Comparison of ENCODE assay signal across 9 cellular contexts in genomic region chr14:94028450-94028826, GRCh38. TPM values are rescaled to one million over a fixed set of nuclear protein-coding genes. Genes with fewer than 3 reads are reported as not detected.
A peak's percentile ranks its signal among the peaks of the same experiment; 100 is the strongest.
DNase-seq lines count a peak whose midpoint lies in the region; ATAC-seq and TF ChIP-seq lines count a peak whose summit lies in the region.
"Had no signal": no experiment of that assay in that cellular context is flagged by ENCODE, and none has a peak within 500 bp of the region (broad histone marks: within the 10 kb centered on the region; RNA-seq: fewer than 3 reads in every experiment).

No MANE protein-coding gene starts in this region.

- H2BK20ac ChIP-seq in IMR-90 (ENCODE audit: low read depth, low read length), result no peak overlapping the region

- no peak for TF ChIP-seq CTCF in IMR-90 (conservative IDR thresholded peaks at IDR 0.05; ENCODE audit: low read depth, low read length)

- no peaks in the 10 kb centered on the region for H3K36me3 ChIP-seq in IMR-90 (ENCODE audit: control insufficient read depth, insufficient read depth, low read length)

- H3K4me3 ChIP-seq in IMR-90 (ENCODE audit: insufficient read depth, low read depth, low read length), result no peak overlapping the region

- DNase-seq in Daoy (ENCODE audit: low read depth), result peak; percentile 86
- peak; percentile 42 for DNase-seq in IMR-90
- peak; percentile 69 for DNase-seq in activated CD4-positive, alpha-beta memory T cell treated with anti-CD3 and anti-CD28 coated beads, Interleukin-2, amount 10 ng/mL, durations not matched to agents 7 days and 5 days
- peak; percentile 24 to 80 for DNase-seq in lung microvascular endothelial cell (ENCODE audit: low read depth in 2 of 2)
- no peak for DNase-seq in NCI-H524 (lab: John Stamatoyannopoulos, UW)
- DNase-seq in left colon, result no peak
- DNase-seq: hippocampal formation had no signal

- no peak overlapping the region for H3K14ac ChIP-seq in IMR-90 (replicated peaks; ENCODE audit: low read depth, low read length)

- in situ Hi-C loops in IMR-90 (cut with MboI; ENCODE audit: low sequenced_read_pairs), result no loop called here

- H3K4me3 Mint-ChIP-seq in activated CD4-positive, alpha-beta memory T cell treated with anti-CD3 and anti-CD28 coated beads, Interleukin-2, amount 10 ng/mL, durations not matched to agents 7 days and 5 days, result peak overlapping the region; percentile 52

- H2BK15ac ChIP-seq in IMR-90 (ENCODE audit: low read depth, low read length), result no peak overlapping the region

- no peak overlapping the region for H3K9ac ChIP-seq in IMR-90 (ENCODE audit: low read depth, low read length)

- H3K9me1 ChIP-seq in IMR-90 (ENCODE audit: insufficient read depth, low read length), result 0 out of 2 replicates have a peak, but pooled peaks cover 5% of the 10 kb centered on the region

- no peak overlapping the region for H3K4me2 ChIP-seq in IMR-90 (ENCODE audit: low read depth, low read length)

- H2BK120ac ChIP-seq in IMR-90 (ENCODE audit: low read depth, low read length), result no peak overlapping the region

- H4K8ac ChIP-seq in IMR-90 (ENCODE audit: low read depth in 2 of 2, low read length in 2 of 2), result no peak overlapping the region

- no peak overlapping the region for H3K18ac ChIP-seq in IMR-90 (ENCODE audit: low read depth, low read length)

- dilution Hi-C loops in IMR-90 (cut with HindIII; ENCODE audit: low sequenced_read_pairs, unreplicated experiment), result no loop called here

- H3K79me1 ChIP-seq in IMR-90 (ENCODE audit: low read depth in 1 of 2, low read length in 2 of 2), result 0 out of 4 replicates have a peak, but pooled peaks cover 0 to 4% of the 10 kb centered on the region in 2 experiments

- intact Hi-C loops in IMR-90 (cut with micrococcal nuclease) (no loop called here), left colon (cut with DNase I, micrococcal nuclease) (no loop called here)

- no peak for TF ChIP-seq RAD21 in IMR-90 (IDR thresholded peaks at IDR 0.05; ENCODE audit: low read length)

- no TSS peak for BruUV-seq in IMR-90 (replicated peaks; lab: Mats Ljungman, UMichigan)

- no peak overlapping the region for H4K91ac ChIP-seq in IMR-90 (ENCODE audit: insufficient read depth, low read depth, low read length)

- no peak overlapping the region for H2BK5ac ChIP-seq in IMR-90 (ENCODE audit: low read depth, low read length, poor library complexity, severe bottlenecking)

- H3K4ac ChIP-seq in IMR-90 (ENCODE audit: low read depth, low read length), result no peak overlapping the region

- WGBS in IMR-90 (ENCODE audit: extremely low coverage in 2 of 2, insufficient read length in 1 of 2), 2 experiments, result 62% methylated on average over 3 of the region's 4 CpGs; no CpG with 5 or more reads in 1 of the 2 experiments

- H3K27me3 Mint-ChIP-seq in activated CD4-positive, alpha-beta memory T cell treated with anti-CD3 and anti-CD28 coated beads, Interleukin-2, amount 10 ng/mL, durations not matched to agents 7 days and 5 days, result no peaks in the 10 kb centered on the region

- no peaks in the 10 kb centered on the region; the same call in 1 of the 2 replicates for H3K4me1 ChIP-seq in IMR-90 (ENCODE audit: control insufficient read depth, insufficient read depth, low read length)

- no peak overlapping the region for H2AFZ ChIP-seq in IMR-90 (replicated peaks; ENCODE audit: low read length, poor library complexity)

- H2AK9ac ChIP-seq in IMR-90 (replicated peaks; ENCODE audit: low read depth, low read length, poor library complexity), result no peak overlapping the region

- POLR2A ChIA-PET in IMR-90 (lab: Charles Lee; ENCODE audit: unreplicated experiment), result no interaction called here
- POLR2A ChIA-PET in activated CD4-positive, alpha-beta memory T cell treated with anti-CD3 and anti-CD28 coated beads, Interleukin-2, amount 10 ng/mL, durations not matched to agents 7 days and 5 days (lab: Charles Lee), result interaction anchor here (0.8 to 1.9 kb wide), 15 partner anchors 8 to 101 kb away, joined by 3 to 8 read pairs (median 6); partner anchors contain the start of genes DDX24, IFI27L1 and IFI27L2

- no peak overlapping the region for H3K27ac ChIP-seq in IMR-90 (ENCODE audit: insufficient read depth, low read length)

- H3K56ac ChIP-seq in IMR-90 (ENCODE audit: extremely low read depth, insufficient read depth, low read length), result no peak overlapping the region

- H3K9me3 Mint-ChIP-seq in activated CD4-positive, alpha-beta memory T cell treated with anti-CD3 and anti-CD28 coated beads, Interleukin-2, amount 10 ng/mL, durations not matched to agents 7 days and 5 days, result no peaks in the 10 kb centered on the region

- TF ChIP-seq POLR2A in IMR-90 (IDR thresholded peaks at IDR 0.05; ENCODE audit: low read depth, low read length), result no peak

- no peaks in the 10 kb centered on the region for H3K9me3 ChIP-seq in IMR-90 (ENCODE audit: control insufficient read depth, insufficient read depth, low read length)

- CTCF ChIA-PET in IMR-90 (lab: Yijun Ruan, JAX), result interaction anchor here (1.1 to 1.7 kb wide), 2 partner anchors 8 to 89 kb away, joined by 6 to 8 read pairs; no protein-coding TSS in a partner anchor
- CTCF ChIA-PET in activated CD4-positive, alpha-beta memory T cell treated with anti-CD3 and anti-CD28 coated beads, Interleukin-2, amount 10 ng/mL, durations not matched to agents 7 days and 5 days (lab: Charles Lee), result interaction anchor here (0.7 to 6.0 kb wide), 5 partner anchors 12 to 162 kb away, joined by 3 to 41 read pairs (median 3); no protein-coding TSS in a partner anchor

- no peak overlapping the region for H3K23ac ChIP-seq in IMR-90 (ENCODE audit: low read depth, low read length)

- H3K27ac Mint-ChIP-seq in activated CD4-positive, alpha-beta memory T cell treated with anti-CD3 and anti-CD28 coated beads, Interleukin-2, amount 10 ng/mL, durations not matched to agents 7 days and 5 days, result peak overlapping the region; percentile 69

- no peak overlapping the region for H2AK5ac ChIP-seq in IMR-90 (ENCODE audit: low read depth, low read length)

- ATAC-seq in IMR-90 (ENCODE audit: low read depth) (no peak), left colon (no peak), HG02885 (IDR thresholded peaks at IDR 0.05; ENCODE audit: poor library complexity, unreplicated experiment) (no peak), GM21390 (IDR thresholded peaks at IDR 0.05; ENCODE audit: unreplicated experiment) (no peak)

- peaks cover 47% of the 10 kb centered on the region for H3K4me1 Mint-ChIP-seq in activated CD4-positive, alpha-beta memory T cell treated with anti-CD3 and anti-CD28 coated beads, Interleukin-2, amount 10 ng/mL, durations not matched to agents 7 days and 5 days

- H4K20me1 ChIP-seq in IMR-90 (ENCODE audit: insufficient read depth, low read length), result no peaks in the 10 kb centered on the region

- H3K36me3 Mint-ChIP-seq in activated CD4-positive, alpha-beta memory T cell treated with anti-CD3 and anti-CD28 coated beads, Interleukin-2, amount 10 ng/mL, durations not matched to agents 7 days and 5 days (ENCODE audit: low read depth), result peaks cover 4% of the 10 kb centered on the region

- H4K5ac ChIP-seq in IMR-90 (ENCODE audit: low read depth, low read length), result no peak overlapping the region

- H3K27me3 ChIP-seq in IMR-90 (ENCODE audit: control insufficient read depth, insufficient read depth, low read length), result no peaks in the 10 kb centered on the region

RNA-seq across cellular contexts. Expression of gene OTUB2, which starts 2.3 kb away (rescaled TPM):
- 2.7 and 3.1 TPM in 2 replicates for total RNA-seq in Daoy (2014; rRNA removed; shearing (Covaris generic))
- total RNA-seq in IMR-90 (2012; rRNA removed), result 2.2 and 2.5 TPM in 2 replicates
- polyA plus RNA-seq in IMR-90 (2012; rRNA removed), result 1.0 and 1.1 TPM in 2 replicates
- 0.50 and 0.87 TPM in 2 replicates for polyA plus RNA-seq in IMR-90 (2012; cell fraction: cytosol; rRNA removed)
- 0.95 and 1.3 TPM in 2 replicates for polyA plus RNA-seq in IMR-90 (2012; cell fraction: nucleus; rRNA removed; ENCODE audit: low replicate concordance)
- 1 to 10 TPM; 7.3 to 7.9 TPM for total RNA-seq in activated CD4-positive, alpha-beta memory T cell treated with anti-CD3 and anti-CD28 coated beads, Interleukin-2, amount 10 ng/mL, durations not matched to agents 7 days and 5 days
- 0.40 and 0.44 TPM in 2 replicates for total RNA-seq in lung microvascular endothelial cell
- total RNA-seq in left colon, result 1 to 10 TPM; 2.0 to 4.7 TPM

RNA-seq across cellular contexts. Expression of gene CCDC197, which starts 31.3 kb away (rescaled TPM):
- total RNA-seq in Daoy (2014; rRNA removed; shearing (Covaris generic)), result not detected in 2 replicates
- total RNA-seq in IMR-90 (2012; rRNA removed) (not detected in 2 replicates), lung microvascular endothelial cell (not detected in 2 replicates), left colon (not detected)
- not detected in 2 replicates for polyA plus RNA-seq in IMR-90 (2012; rRNA removed)
- polyA plus RNA-seq in IMR-90 (2012; cell fraction: cytosol; rRNA removed), result not detected in 2 replicates
- polyA plus RNA-seq in IMR-90 (2012; cell fraction: nucleus; rRNA removed; ENCODE audit: low replicate concordance), result not detected in 2 replicates
- total RNA-seq in activated CD4-positive, alpha-beta memory T cell treated with anti-CD3 and anti-CD28 coated beads, Interleukin-2, amount 10 ng/mL, durations not matched to agents 7 days and 5 days, result under 1 TPM in 1 of 2 experiments, not detected in 1; 0.45 TPM

RNA-seq across cellular contexts. Expression of gene ASB2, which starts 52.1 kb away (rescaled TPM):
- total RNA-seq in Daoy (2014; rRNA removed; shearing (Covaris generic)), result 1.8 and 3.0 TPM in 2 replicates
- total RNA-seq in IMR-90 (2012; rRNA removed) (0.54 and 0.83 TPM in 2 replicates), lung microvascular endothelial cell (not detected in 2 replicates), left colon (10 to 100 TPM in 1 of 2 donors, 1 to 10 TPM in 1; 1.5 to 13.7 TPM)
- 0.77 and 0.98 TPM in 2 replicates for polyA plus RNA-seq in IMR-90 (2012; rRNA removed)
- polyA plus RNA-seq in IMR-90 (2012; cell fraction: cytosol; rRNA removed), result 0.42 and 0.78 TPM in 2 replicates
- polyA plus RNA-seq in IMR-90 (2012; cell fraction: nucleus; rRNA removed; ENCODE audit: low replicate concordance), result 1.3 and 3.4 TPM in 2 replicates
- total RNA-seq in activated CD4-positive, alpha-beta memory T cell treated with anti-CD3 and anti-CD28 coated beads, Interleukin-2, amount 10 ng/mL, durations not matched to agents 7 days and 5 days, result 10 to 100 TPM; 93.9 to 99.3 TPM

RNA-seq across cellular contexts. Expression of gene DDX24, which starts 52.6 kb away (rescaled TPM):
- total RNA-seq in Daoy (2014; rRNA removed; shearing (Covaris generic)), result 215 and 264 TPM in 2 replicates
- 152 and 155 TPM in 2 replicates for total RNA-seq in IMR-90 (2012; rRNA removed)
- 126 and 134 TPM in 2 replicates for polyA plus RNA-seq in IMR-90 (2012; rRNA removed)
- polyA plus RNA-seq in IMR-90 (2012; cell fraction: cytosol; rRNA removed), result 45.5 and 138 TPM in 2 replicates
- polyA plus RNA-seq in IMR-90 (2012; cell fraction: nucleus; rRNA removed; ENCODE audit: low replicate concordance), result 53.5 and 184 TPM in 2 replicates
- total RNA-seq in activated CD4-positive, alpha-beta memory T cell treated with anti-CD3 and anti-CD28 coated beads, Interleukin-2, amount 10 ng/mL, durations not matched to agents 7 days and 5 days, result 100 to 1,000 TPM; 210 to 216 TPM
- 53.8 and 79.8 TPM in 2 replicates for total RNA-seq in lung microvascular endothelial cell
- 100 to 1,000 TPM; 102 to 106 TPM for total RNA-seq in left colon

RNA-seq across cellular contexts. Expression of gene IFI27L1, which starts 52.7 kb away (rescaled TPM):
- 15.6 and 23.6 TPM in 2 replicates for total RNA-seq in Daoy (2014; rRNA removed; shearing (Covaris generic))
- total RNA-seq in IMR-90 (2012; rRNA removed), result 10.8 and 13.3 TPM in 2 replicates
- polyA plus RNA-seq in IMR-90 (2012; rRNA removed), result 22.5 and 24.3 TPM in 2 replicates
- 48.4 and 49.9 TPM in 2 replicates for polyA plus RNA-seq in IMR-90 (2012; cell fraction: cytosol; rRNA removed)
- polyA plus RNA-seq in IMR-90 (2012; cell fraction: nucleus; rRNA removed; ENCODE audit: low replicate concordance), result 24.0 and 35.5 TPM in 2 replicates
- total RNA-seq in activated CD4-positive, alpha-beta memory T cell treated with anti-CD3 and anti-CD28 coated beads, Interleukin-2, amount 10 ng/mL, durations not matched to agents 7 days and 5 days, result 10 to 100 TPM; 49.5 to 51.0 TPM
- 8.3 and 14.2 TPM in 2 replicates for total RNA-seq in lung microvascular endothelial cell
- total RNA-seq in left colon, result 10 to 100 TPM; 33.9 to 40.5 TPM

Comparison
In these comparisons a context has a peak if more than half of its experiments do, and no peak if none do; other contexts are left out.
1. DNase-seq: peak in Daoy (single experiment), IMR-90 (single experiment), activated CD4-positive, alpha-beta memory T cell treated with anti-CD3 and anti-CD28 coated beads, Interleukin-2, amount 10 ng/mL, durations not matched to agents 7 days and 5 days (single experiment) and lung microvascular endothelial cell (2 of 2); none in NCI-H524 (0 of 2) and left colon (0 of 2).
2. RNA of gene ASB2, which starts 52.1 kb away (total RNA-seq): 93.9 to 99.3 TPM in activated CD4-positive, alpha-beta memory T cell treated with anti-CD3 and anti-CD28 coated beads, Interleukin-2, amount 10 ng/mL, durations not matched to agents 7 days and 5 days; 1.5 to 13.7 TPM in left colon, 1.8 to 3.0 TPM in Daoy, 0.54 to 0.83 TPM in IMR-90 and not detected in lung microvascular endothelial cell; every median in the first group is over 4 times any median in the second.